Comparison of ENCODE assay signal across 8 cellular contexts in the genomic region with DNA sequence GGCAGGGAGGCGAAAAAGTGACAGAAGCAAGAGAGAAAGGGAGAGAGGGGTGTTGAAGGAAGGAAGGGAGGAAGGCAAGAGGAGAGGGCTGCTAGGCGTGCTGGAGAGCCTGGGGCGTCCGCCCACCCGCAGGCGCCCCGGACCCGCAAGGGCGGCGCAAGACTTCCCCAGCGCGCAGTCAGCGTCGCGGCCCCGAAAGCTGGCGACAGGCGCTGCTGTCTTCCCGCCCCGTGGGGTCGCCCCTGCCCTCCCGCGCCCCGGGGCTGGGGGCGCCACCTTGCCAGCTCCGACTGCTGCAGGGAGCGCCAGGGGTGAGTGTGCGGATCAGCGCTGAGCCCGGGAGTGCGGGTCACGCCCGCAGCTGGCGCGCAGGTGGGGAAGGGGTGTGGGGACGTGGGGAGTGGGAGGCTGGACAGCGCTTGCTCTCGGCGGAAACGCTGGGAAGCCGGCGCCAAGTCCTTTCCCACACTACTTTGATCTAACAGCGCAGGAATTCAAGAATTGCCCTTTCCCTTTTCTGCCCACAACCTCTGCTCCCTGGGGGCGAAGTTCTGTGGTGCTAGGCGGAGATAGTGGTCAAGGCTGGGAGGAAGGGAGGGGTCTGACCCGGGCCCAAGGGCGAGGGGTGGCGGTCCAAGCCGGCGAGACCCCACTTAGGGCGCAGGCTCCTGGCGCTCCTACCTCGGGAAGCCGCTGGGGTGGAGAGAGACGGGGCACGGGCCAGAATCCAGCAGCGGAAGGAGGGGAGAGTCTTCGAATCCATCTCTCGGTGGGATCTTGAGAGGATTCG. TPM values are rescaled to one million over a fixed set of nuclear protein-coding genes. Genes with fewer than 3 reads are reported as not detected.
DNase-seq lines count a peak whose midpoint lies in the region; ATAC-seq and TF ChIP-seq lines count a peak whose summit lies in the region.

Gene HTR1F, plus strand, starts transcription at position 175 of the 790 bp plus-strand sequence.

- DNase-seq in Caco-2 (peak; percentile 23 to 37), NCI-H226 (peak; percentile 43), endothelial cell (ENCODE audit: low spot score) (peak; percentile 42), natural killer cell (no peak), superior temporal gyrus (ENCODE audit: extremely low spot score) (no peak), NCI-H2029 (lab: John Stamatoyannopoulos, UW) (no peak)
- DNase-seq in central memory CD4-positive, alpha-beta T cell: no peak

- H3K4me3 Mint-ChIP-seq in Caco-2 (ENCODE audit: unreplicated experiment): peak within 1 kb of the TSS; percentile 76
- H3K4me3 Mint-ChIP-seq in endothelial cell (ENCODE audit: unreplicated experiment): peak within 1 kb of the TSS; percentile 96
- H3K4me3 Mint-ChIP-seq in natural killer cell: peak within 1 kb of the TSS; percentile 75

- no peaks in the 10 kb centered on the region for H3K36me3 Mint-ChIP-seq in Caco-2 (ENCODE audit: insufficient read depth, unreplicated experiment)
- H3K36me3 Mint-ChIP-seq in endothelial cell (ENCODE audit: low read depth, unreplicated experiment): no peaks in the 10 kb centered on the region
- no peaks in the 10 kb centered on the region for H3K36me3 Mint-ChIP-seq in natural killer cell

- H3K4me1 ChIP-seq in Caco-2: no peaks in the 10 kb centered on the region

- H3K9me3 Mint-ChIP-seq in Caco-2 (ENCODE audit: unreplicated experiment) (no peaks in the 10 kb centered on the region), endothelial cell (ENCODE audit: unreplicated experiment) (no peaks in the 10 kb centered on the region), natural killer cell (peaks cover 0 to 8% of the 10 kb centered on the region in 2 donors)

- intact Hi-C loops in Caco-2 (cut with micrococcal nuclease; ENCODE audit: unreplicated experiment): no loop called here
- intact Hi-C loops in natural killer cell (cut with micrococcal nuclease): no loop called here

- BruUV-seq in Caco-2 (replicated peaks; lab: Mats Ljungman, UMichigan): no TSS peak

- H3K4me1 Mint-ChIP-seq in Caco-2 (ENCODE audit: low read depth, unreplicated experiment) (peaks cover 7% of the 10 kb centered on the region), endothelial cell (ENCODE audit: unreplicated experiment) (peaks cover 19% of the 10 kb centered on the region), natural killer cell (peaks cover 28 to 30% of the 10 kb centered on the region in 2 donors)

- POLR2A ChIA-PET in Caco-2 (lab: Charles Lee): no interaction called here

- no peaks in the 10 kb centered on the region for H3K9me3 ChIP-seq in Caco-2

- no peaks in the 10 kb centered on the region for H3K27me3 ChIP-seq in Caco-2 (replicated peaks; ENCODE audit: control insufficient read depth, insufficient read depth, low read length)

- CTCF ChIA-PET in Caco-2 (lab: Charles Lee): no interaction called here

- peak within 1 kb of the TSS; percentile 16 for H3K4me3 ChIP-seq in Caco-2 (ENCODE audit: low read depth, low read length)

- H3K27me3 Mint-ChIP-seq in Caco-2 (ENCODE audit: insufficient read depth, unreplicated experiment) (peaks cover 21% of the 10 kb centered on the region), endothelial cell (ENCODE audit: unreplicated experiment) (peaks cover 3% of the 10 kb centered on the region), natural killer cell (ENCODE audit: low read depth in 2 of 2) (peaks cover 39 to 51% of the 10 kb centered on the region in 2 donors)

- TF ChIP-seq CTCF in Caco-2 (IDR thresholded peaks at IDR 0.05; ENCODE audit: insufficient read depth in 1 of 2, low read depth in 1 of 2, low read length in 1 of 2, severe bottlenecking in 1 of 2, unreplicated experiment in 1 of 2): peak in 1 of 2 experiments; percentile 12
- no peak for TF ChIP-seq CTCF in endothelial cell (IDR thresholded peaks at IDR 0.05; ENCODE audit: unreplicated experiment)
- TF ChIP-seq CTCF in natural killer cell (IDR thresholded peaks at IDR 0.05): no peak

- no peaks in the 10 kb centered on the region for H3K36me3 ChIP-seq in Caco-2 (ENCODE audit: control insufficient read depth, insufficient read depth, low read length)

- peak; percentile 37 to 44 (median 38) for ATAC-seq in natural killer cell
- no peak for ATAC-seq in HG03196 (IDR thresholded peaks at IDR 0.05; ENCODE audit: unreplicated experiment)

- H3K27ac Mint-ChIP-seq in Caco-2 (ENCODE audit: unreplicated experiment): no peak within 1 kb of the TSS
- H3K27ac Mint-ChIP-seq in endothelial cell (ENCODE audit: unreplicated experiment): no peak within 1 kb of the TSS
- no peak within 1 kb of the TSS for H3K27ac Mint-ChIP-seq in natural killer cell

RNA-seq across cellular contexts. Expression of gene HTR1F, which starts in this region (rescaled TPM):
- total RNA-seq in Caco-2 (2022): not detected in 2 replicates
- total RNA-seq in endothelial cell (ENCODE audit: unreplicated experiment): 2.8 TPM
- total RNA-seq in natural killer cell: under 1 TPM in 1 of 3 donors, not detected in 2; 0.10 TPM

Comparison
In these comparisons a context has a peak if more than half of its experiments do, and no peak if none do; other contexts are left out.
1. Peak in DNase-seq and H3K4me3 ChIP-seq in Caco-2; RNA of the gene not detected or under 1 TPM.
2. Peak in ATAC-seq in natural killer cell; RNA of the gene not detected or under 1 TPM.
3. DNase-seq: peak in NCI-H226 (single experiment) and endothelial cell (single experiment); none in natural killer cell (single experiment), superior temporal gyrus (single experiment), NCI-H2029 (single experiment) and central memory CD4-positive, alpha-beta T cell (single experiment).
4. Peak in every context shown above with its lines, with median percentiles within 50 percentile points of each other: H3K4me3 Mint-ChIP-seq.